Comparison of ENCODE assay signal across 10 cellular contexts in genomic region chr5:38463634-38464521, GRCh38.
DNase-seq lines count a peak whose midpoint lies in the region; ATAC-seq and TF ChIP-seq lines count a peak whose summit lies in the region.
"Had no signal": no experiment of that assay in that cellular context is flagged by ENCODE, and none has a peak within 500 bp of the region (broad histone marks: within the 10 kb centered on the region; RNA-seq: fewer than 3 reads in every experiment).

No MANE protein-coding gene starts in this region.

- peak overlapping the region; percentile 21 to 89 (median 82) for H3K27ac ChIP-seq in gastroesophageal sphincter
- H3K27ac ChIP-seq: neural progenitor cell had no signal

- peaks cover 15 to 68% (median 46%) of the 10 kb centered on the region in 3 donors for H3K4me1 ChIP-seq in gastroesophageal sphincter

- no peaks in the 10 kb centered on the region for H3K9me3 Mint-ChIP-seq in activated naive CD8-positive, alpha-beta T cell treated with anti-CD3 and anti-CD28 coated beads for 36 hours

- intact Hi-C loops in head of caudate nucleus (cut with DNase I), result no loop called here

- TF ChIP-seq CTCF in gastroesophageal sphincter (IDR thresholded peaks at IDR 0.05) (no peak), retinal pigment epithelial cell (conservative IDR thresholded peaks at IDR 0.05; ENCODE audit: low read depth, low read length) (no peak)

- WGBS in gastroesophageal sphincter (ENCODE audit: low coverage in 1 of 2), 2 donors, result 3 to 35% methylated on average over 4 to 5 of the region's 10 CpGs

- no peaks in the 10 kb centered on the region for H3K36me3 ChIP-seq in gastroesophageal sphincter
- H3K36me3 ChIP-seq: neural progenitor cell had no signal

- no peak overlapping the region for H3K4me3 Mint-ChIP-seq in activated naive CD8-positive, alpha-beta T cell treated with anti-CD3 and anti-CD28 coated beads for 36 hours
- H3K4me3 Mint-ChIP-seq: neural progenitor cell had no signal

- DNase-seq in DMS53 treated with DMSO at 0.1 percent for 48 hours (lab: John Stamatoyannopoulos, UW; ENCODE audit: unreplicated experiment) (peak; percentile 10), SW 1271 (lab: John Stamatoyannopoulos, UW) (peak; percentile 89 to 96), retinal pigment epithelial cell (ENCODE audit: low read depth) (peak; percentile 34), SHP77 treated with DMSO at 0.1 percent for 48 hours (lab: John Stamatoyannopoulos, UW) (no peak), head of caudate nucleus (no peak), SKM-1 (lab: John Stamatoyannopoulos, UW; ENCODE audit: unreplicated experiment) (no peak)
- DNase-seq in activated naive CD8-positive, alpha-beta T cell treated with anti-CD3 and anti-CD28 coated beads for 36 hours, result no peak
- DNase-seq: Karpas-422 had no signal

- peak; percentile 2 for ATAC-seq in gastroesophageal sphincter

- no peaks in the 10 kb centered on the region for H3K9me3 ChIP-seq in gastroesophageal sphincter

- H3K27me3 ChIP-seq in gastroesophageal sphincter, result no peaks in the 10 kb centered on the region
- H3K27me3 ChIP-seq: neural progenitor cell had no signal

- no peaks in the 10 kb centered on the region for H3K36me3 Mint-ChIP-seq in activated naive CD8-positive, alpha-beta T cell treated with anti-CD3 and anti-CD28 coated beads for 36 hours
- H3K36me3 Mint-ChIP-seq: neural progenitor cell had no signal

- no peak for TF ChIP-seq EP300 in gastroesophageal sphincter (IDR thresholded peaks at IDR 0.05)

- no peak for TF ChIP-seq POLR2A in gastroesophageal sphincter (IDR thresholded peaks at IDR 0.05)

- peaks cover 29% of the 10 kb centered on the region for H3K27me3 Mint-ChIP-seq in activated naive CD8-positive, alpha-beta T cell treated with anti-CD3 and anti-CD28 coated beads for 36 hours

- H3K27ac Mint-ChIP-seq in activated naive CD8-positive, alpha-beta T cell treated with anti-CD3 and anti-CD28 coated beads for 36 hours, result no peak overlapping the region
- H3K27ac Mint-ChIP-seq: neural progenitor cell had no signal

- H3K4me3 ChIP-seq in gastroesophageal sphincter, result no peak overlapping the region
- no peak overlapping the region for H3K4me3 ChIP-seq in retinal pigment epithelial cell (ENCODE audit: low read length)
- H3K4me3 ChIP-seq: neural progenitor cell had no signal

- no peaks in the 10 kb centered on the region for H3K4me1 Mint-ChIP-seq in activated naive CD8-positive, alpha-beta T cell treated with anti-CD3 and anti-CD28 coated beads for 36 hours

Comparison
In these comparisons a context has a peak if more than half of its experiments do, and no peak if none do; other contexts are left out.
1. DNase-seq: peak in DMS53 treated with DMSO at 0.1 percent for 48 hours (single experiment), SW 1271 (2 of 2) and retinal pigment epithelial cell (single experiment); none in SHP77 treated with DMSO at 0.1 percent for 48 hours (single experiment), head of caudate nucleus (0 of 42), activated naive CD8-positive, alpha-beta T cell treated with anti-CD3 and anti-CD28 coated beads for 36 hours (single experiment) and SKM-1 (single experiment).